ENCODE assay signal across 1 cellular context in the genomic region with DNA sequence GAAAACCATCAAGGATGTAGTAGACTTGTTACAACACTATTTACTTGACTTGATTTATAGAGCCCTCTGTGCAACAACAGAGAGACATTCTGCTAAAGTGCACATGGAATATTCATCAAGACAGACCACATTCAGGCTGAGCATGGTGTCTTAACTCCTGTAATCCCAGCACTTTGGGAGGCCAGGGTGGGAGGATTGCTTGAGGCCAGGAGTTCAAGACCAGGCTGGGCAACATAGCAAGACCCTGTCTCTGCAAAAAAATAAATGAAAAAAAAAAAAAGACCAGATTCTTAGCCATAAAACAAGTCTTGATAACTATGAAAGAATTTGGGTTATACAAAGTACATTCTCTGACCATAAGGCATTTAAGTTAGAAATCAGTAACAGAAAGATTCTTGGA.
TF ChIP-seq lines count a peak whose summit lies in the region.

No MANE protein-coding gene starts in this region.

TF ChIP-seq in HEK293, 187 proteins besides CTCF, POLR2A, EP300 and RAD21 (continued from another document):
- TF ChIP-seq, protein P1, sequence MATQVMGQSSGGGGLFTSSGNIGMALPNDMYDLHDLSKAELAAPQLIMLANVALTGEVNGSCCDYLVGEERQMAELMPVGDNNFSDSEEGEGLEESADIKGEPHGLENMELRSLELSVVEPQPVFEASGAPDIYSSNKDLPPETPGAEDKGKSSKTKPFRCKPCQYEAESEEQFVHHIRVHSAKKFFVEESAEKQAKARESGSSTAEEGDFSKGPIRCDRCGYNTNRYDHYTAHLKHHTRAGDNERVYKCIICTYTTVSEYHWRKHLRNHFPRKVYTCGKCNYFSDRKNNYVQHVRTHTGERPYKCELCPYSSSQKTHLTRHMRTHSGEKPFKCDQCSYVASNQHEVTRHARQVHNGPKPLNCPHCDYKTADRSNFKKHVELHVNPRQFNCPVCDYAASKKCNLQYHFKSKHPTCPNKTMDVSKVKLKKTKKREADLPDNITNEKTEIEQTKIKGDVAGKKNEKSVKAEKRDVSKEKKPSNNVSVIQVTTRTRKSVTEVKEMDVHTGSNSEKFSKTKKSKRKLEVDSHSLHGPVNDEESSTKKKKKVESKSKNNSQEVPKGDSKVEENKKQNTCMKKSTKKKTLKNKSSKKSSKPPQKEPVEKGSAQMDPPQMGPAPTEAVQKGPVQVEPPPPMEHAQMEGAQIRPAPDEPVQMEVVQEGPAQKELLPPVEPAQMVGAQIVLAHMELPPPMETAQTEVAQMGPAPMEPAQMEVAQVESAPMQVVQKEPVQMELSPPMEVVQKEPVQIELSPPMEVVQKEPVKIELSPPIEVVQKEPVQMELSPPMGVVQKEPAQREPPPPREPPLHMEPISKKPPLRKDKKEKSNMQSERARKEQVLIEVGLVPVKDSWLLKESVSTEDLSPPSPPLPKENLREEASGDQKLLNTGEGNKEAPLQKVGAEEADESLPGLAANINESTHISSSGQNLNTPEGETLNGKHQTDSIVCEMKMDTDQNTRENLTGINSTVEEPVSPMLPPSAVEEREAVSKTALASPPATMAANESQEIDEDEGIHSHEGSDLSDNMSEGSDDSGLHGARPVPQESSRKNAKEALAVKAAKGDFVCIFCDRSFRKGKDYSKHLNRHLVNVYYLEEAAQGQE (tag by site-specific recombination; IDR thresholded peaks at IDR 0.05) = no peak
- no peak for TF ChIP-seq KLF9 (tag by site-specific recombination; IDR thresholded peaks at IDR 0.05; ENCODE audit: low read depth)
- no peak for TF ChIP-seq ZNF677 (tag by site-specific recombination; IDR thresholded peaks at IDR 0.05)
- TF ChIP-seq ZSCAN23 (tag by site-specific recombination; IDR thresholded peaks at IDR 0.05) = no peak
- no peak for TF ChIP-seq ZFP37 (tag by site-specific recombination; IDR thresholded peaks at IDR 0.05)
